37 cellular contexts compared by ENCODE assay signal in genomic region chr2:219090900-219091299, GRCh38. TPM values are rescaled to one million over a fixed set of nuclear protein-coding genes. Genes with fewer than 3 reads are reported as not detected.
"Had no signal": no experiment of that assay in that cellular context is flagged by ENCODE, and none has a peak within 500 bp of the region (broad histone marks: within the 10 kb centered on the region; RNA-seq: fewer than 3 reads in every experiment).

No MANE protein-coding gene starts in this region.

- H3K27ac ChIP-seq: adrenal gland, body of pancreas, brain microvascular endothelial cell, breast epithelium, VCaP had no signal

- H3K4me1 ChIP-seq: adrenal gland, body of pancreas, breast epithelium had no signal

- ATAC-seq: activated CD8-positive, alpha-beta T cell treated with anti-CD3 and anti-CD28 coated beads for 36 hours; activated naive CD4-positive, alpha-beta T cell treated with anti-CD3 and anti-CD28 coated beads, Interleukin-2, amount 50 U/mL, for 72 hours; activated T-helper 17 cell treated with anti-CD3 and anti-CD28 coated beads, Interleukin-2, amount 50 U/mL, for 72 hours; body of pancreas had no signal

- DNase-seq: activated B cell treated with CpG ODN at 0.5 μM for 24 hours; activated CD4-positive, alpha-beta memory T cell treated with anti-CD3 and anti-CD28 coated beads for 36 hours; activated CD4-positive, alpha-beta T cell treated with anti-CD3 and anti-CD28 coated beads for 4 hours; activated CD4-positive, alpha-beta T cell treated with anti-CD3 and anti-CD28 coated beads, Interleukin-2, amount 10 ng/mL, durations not matched to agents 24 days and 14 days; activated CD4-positive, alpha-beta T cell treated with anti-CD3 and anti-CD28 coated beads, Interleukin-2, amount 50 U/mL, for 1 hour; activated CD4-positive, alpha-beta T cell treated with anti-CD3 and anti-CD28 coated beads, Interleukin-2, amount 50 U/mL, for 4 hours; activated CD4-positive, CD25-positive, alpha-beta regulatory T cell treated with anti-CD3 and anti-CD28 coated beads, Interleukin-2, amount 50 U/mL, for 72 hours; activated CD8-positive, alpha-beta memory T cell treated with anti-CD3 and anti-CD28 coated beads, Interleukin-2, amount 50 U/mL, for 4 hours; activated CD8-positive, alpha-beta T cell treated with anti-CD3 and anti-CD28 coated beads for 36 hours; activated effector memory CD4-positive, alpha-beta T cell treated with anti-CD3 and anti-CD28 coated beads, Interleukin-2, amount 50 U/mL, for 16 hours; activated gamma-delta T cell treated with Interleukin-2 at 50 U/mL for 16 hours; activated naive CD4-positive, alpha-beta T cell; activated naive CD4-positive, alpha-beta T cell treated with anti-CD3 and anti-CD28 coated beads for 36 hours; activated naive CD4-positive, alpha-beta T cell treated with anti-CD3 and anti-CD28 coated beads, Interleukin-2, amount 50 U/mL, for 16 hours; activated naive CD8-positive, alpha-beta T cell treated with anti-CD3 and anti-CD28 coated beads for 36 hours; activated T-cell treated with anti-CD3 and anti-CD28 coated beads for 4 hours; activated T-cell treated with anti-CD3 and anti-CD28 coated beads, Interleukin-2, amount 50 U/mL, for 1 hour; activated T-cell treated with anti-CD3 and anti-CD28 coated beads, Interleukin-2, amount 50 U/mL, for 48 hours; adrenal gland; amniotic stem cell; aorta; body of pancreas; brain microvascular endothelial cell; central memory CD4-positive, alpha-beta T cell; T-helper 1 cell; T-helper 2 cell; T-helper 9 cell had no signal

- H3K4me3 ChIP-seq: adrenal gland, body of pancreas, breast epithelium had no signal

- H3K36me3 ChIP-seq: adrenal gland, brain microvascular endothelial cell, breast epithelium had no signal

- H3K9me3 ChIP-seq: adrenal gland, body of pancreas, breast epithelium had no signal

- FAIRE-seq: astrocyte, TTC549 had no signal

- H3K27me3 ChIP-seq: adrenal gland, body of pancreas, brain microvascular endothelial cell, breast epithelium had no signal

RNA-seq across cellular contexts. Expression of gene IHH, which starts 30.2 kb away (rescaled TPM):
- total RNA-seq: activated B cell treated with CpG ODN at 0.5 μM for 24 hours; activated CD4-positive, alpha-beta T cell treated with anti-CD3 and anti-CD28 coated beads, Interleukin-2, amount 10 ng/mL, durations not matched to agents 24 days and 14 days; activated CD8-positive, alpha-beta memory T cell treated with anti-CD3 and anti-CD28 coated beads for 36 hours; activated CD8-positive, alpha-beta T cell treated with anti-CD3 and anti-CD28 coated beads for 36 hours; activated naive CD4-positive, alpha-beta T cell treated with anti-CD3 and anti-CD28 coated beads for 36 hours; activated naive CD8-positive, alpha-beta T cell treated with anti-CD3 and anti-CD28 coated beads for 36 hours; activated T-helper 1 cell treated with anti-CD3 and anti-CD28 coated beads, Interleukin-12 subunit alpha, Interleukin-12 subunit beta, Interleukin-2, Interleukin-4 antibody, amounts not matched to agents 30 ng/mL and 10 ng/mL and 1 ng/mL, durations not matched to agents 14 hours and 24 hours and 36 hours; aorta; astrocyte; cardiac septum; cerebellum had no signal

RNA-seq across cellular contexts. Expression of gene CFAP65, which starts 49.6 kb away (rescaled TPM):
- total RNA-seq: activated B cell treated with CpG ODN at 0.5 μM for 24 hours; activated CD4-positive, alpha-beta memory T cell treated with anti-CD3 and anti-CD28 coated beads for 36 hours; activated CD4-positive, alpha-beta T cell treated with anti-CD3 and anti-CD28 coated beads, Interleukin-2, amount 10 ng/mL, durations not matched to agents 24 days and 14 days; activated CD8-positive, alpha-beta memory T cell treated with anti-CD3 and anti-CD28 coated beads for 36 hours; activated CD8-positive, alpha-beta T cell treated with anti-CD3 and anti-CD28 coated beads for 36 hours; activated naive CD4-positive, alpha-beta T cell treated with anti-CD3 and anti-CD28 coated beads for 36 hours; activated naive CD4-positive, alpha-beta T cell treated with anti-CD3 and anti-CD28 coated beads, Interleukin-2, amount 50 U/mL, for 72 hours; activated naive CD8-positive, alpha-beta T cell treated with anti-CD3 and anti-CD28 coated beads for 36 hours; activated T-helper 1 cell treated with anti-CD3 and anti-CD28 coated beads, Interleukin-12 subunit alpha, Interleukin-12 subunit beta, Interleukin-2, Interleukin-4 antibody, amounts not matched to agents 30 ng/mL and 10 ng/mL and 1 ng/mL, durations not matched to agents 14 hours and 24 hours and 36 hours; activated T-helper 17 cell treated with anti-CD3 and anti-CD28 coated beads, Interleukin-2, amount 50 U/mL, for 72 hours; aorta; body of pancreas; cardiac septum had no signal
